In the genomic region with DNA sequence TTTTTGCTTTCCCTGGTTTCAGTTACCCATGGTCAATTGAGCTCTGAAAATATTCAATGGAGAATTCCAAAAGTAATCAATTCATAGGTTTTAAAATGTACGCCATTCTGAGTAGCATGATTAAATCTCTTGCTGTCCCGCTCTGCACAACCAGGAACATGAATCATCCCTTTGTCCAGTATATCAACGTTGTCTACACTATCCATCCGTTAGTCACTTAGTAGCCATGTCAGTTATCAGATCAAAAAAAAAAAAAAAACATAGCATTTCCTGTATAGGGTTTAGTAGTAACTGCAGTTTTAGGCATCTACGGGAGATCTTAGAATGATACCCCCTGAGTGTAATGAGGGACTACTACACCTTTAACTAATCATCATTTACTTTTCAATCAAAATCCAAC, we compare ENCODE assay signal across 1 cellular context.
TF ChIP-seq lines count a peak whose summit lies in the region.

No MANE protein-coding gene starts in this region.

TF ChIP-seq in SK-N-SH, 30 proteins besides CTCF, POLR2A, EP300 and RAD21 (continued from another document):
- TF ChIP-seq TCF12 (IDR thresholded peaks at IDR 0.05) (peak; percentile 58), GABPA (IDR thresholded peaks at IDR 0.05; ENCODE audit: low read depth) (no peak), RXRA (IDR thresholded peaks at IDR 0.05; ENCODE audit: borderline replicate concordance, low read depth) (no peak), POLR2AphosphoS5 (IDR thresholded peaks at IDR 0.05; ENCODE audit: low read depth, low read length) (no peak), MXI1 (IDR thresholded peaks at IDR 0.05; ENCODE audit: low read depth, low read length) (no peak), FOXJ3 (CRISPR knock-in tag; IDR thresholded peaks at IDR 0.05) (no peak)
- TF ChIP-seq, protein P1, sequence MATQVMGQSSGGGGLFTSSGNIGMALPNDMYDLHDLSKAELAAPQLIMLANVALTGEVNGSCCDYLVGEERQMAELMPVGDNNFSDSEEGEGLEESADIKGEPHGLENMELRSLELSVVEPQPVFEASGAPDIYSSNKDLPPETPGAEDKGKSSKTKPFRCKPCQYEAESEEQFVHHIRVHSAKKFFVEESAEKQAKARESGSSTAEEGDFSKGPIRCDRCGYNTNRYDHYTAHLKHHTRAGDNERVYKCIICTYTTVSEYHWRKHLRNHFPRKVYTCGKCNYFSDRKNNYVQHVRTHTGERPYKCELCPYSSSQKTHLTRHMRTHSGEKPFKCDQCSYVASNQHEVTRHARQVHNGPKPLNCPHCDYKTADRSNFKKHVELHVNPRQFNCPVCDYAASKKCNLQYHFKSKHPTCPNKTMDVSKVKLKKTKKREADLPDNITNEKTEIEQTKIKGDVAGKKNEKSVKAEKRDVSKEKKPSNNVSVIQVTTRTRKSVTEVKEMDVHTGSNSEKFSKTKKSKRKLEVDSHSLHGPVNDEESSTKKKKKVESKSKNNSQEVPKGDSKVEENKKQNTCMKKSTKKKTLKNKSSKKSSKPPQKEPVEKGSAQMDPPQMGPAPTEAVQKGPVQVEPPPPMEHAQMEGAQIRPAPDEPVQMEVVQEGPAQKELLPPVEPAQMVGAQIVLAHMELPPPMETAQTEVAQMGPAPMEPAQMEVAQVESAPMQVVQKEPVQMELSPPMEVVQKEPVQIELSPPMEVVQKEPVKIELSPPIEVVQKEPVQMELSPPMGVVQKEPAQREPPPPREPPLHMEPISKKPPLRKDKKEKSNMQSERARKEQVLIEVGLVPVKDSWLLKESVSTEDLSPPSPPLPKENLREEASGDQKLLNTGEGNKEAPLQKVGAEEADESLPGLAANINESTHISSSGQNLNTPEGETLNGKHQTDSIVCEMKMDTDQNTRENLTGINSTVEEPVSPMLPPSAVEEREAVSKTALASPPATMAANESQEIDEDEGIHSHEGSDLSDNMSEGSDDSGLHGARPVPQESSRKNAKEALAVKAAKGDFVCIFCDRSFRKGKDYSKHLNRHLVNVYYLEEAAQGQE (IDR thresholded peaks at IDR 0.05; ENCODE audit: low read depth, low read length) = no peak
- TF ChIP-seq, protein P2, sequence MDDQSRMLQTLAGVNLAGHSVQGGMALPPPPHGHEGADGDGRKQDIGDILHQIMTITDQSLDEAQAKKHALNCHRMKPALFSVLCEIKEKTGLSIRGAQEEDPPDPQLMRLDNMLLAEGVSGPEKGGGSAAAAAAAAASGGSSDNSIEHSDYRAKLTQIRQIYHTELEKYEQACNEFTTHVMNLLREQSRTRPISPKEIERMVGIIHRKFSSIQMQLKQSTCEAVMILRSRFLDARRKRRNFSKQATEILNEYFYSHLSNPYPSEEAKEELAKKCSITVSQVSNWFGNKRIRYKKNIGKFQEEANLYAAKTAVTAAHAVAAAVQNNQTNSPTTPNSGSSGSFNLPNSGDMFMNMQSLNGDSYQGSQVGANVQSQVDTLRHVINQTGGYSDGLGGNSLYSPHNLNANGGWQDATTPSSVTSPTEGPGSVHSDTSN (IDR thresholded peaks at IDR 0.05) = peak; percentile 77
- TF ChIP-seq, protein P3, sequence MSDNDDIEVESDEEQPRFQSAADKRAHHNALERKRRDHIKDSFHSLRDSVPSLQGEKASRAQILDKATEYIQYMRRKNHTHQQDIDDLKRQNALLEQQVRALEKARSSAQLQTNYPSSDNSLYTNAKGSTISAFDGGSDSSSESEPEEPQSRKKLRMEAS (IDR thresholded peaks at IDR 0.05; ENCODE audit: low read depth) = no peak
- TF ChIP-seq, protein P4, sequence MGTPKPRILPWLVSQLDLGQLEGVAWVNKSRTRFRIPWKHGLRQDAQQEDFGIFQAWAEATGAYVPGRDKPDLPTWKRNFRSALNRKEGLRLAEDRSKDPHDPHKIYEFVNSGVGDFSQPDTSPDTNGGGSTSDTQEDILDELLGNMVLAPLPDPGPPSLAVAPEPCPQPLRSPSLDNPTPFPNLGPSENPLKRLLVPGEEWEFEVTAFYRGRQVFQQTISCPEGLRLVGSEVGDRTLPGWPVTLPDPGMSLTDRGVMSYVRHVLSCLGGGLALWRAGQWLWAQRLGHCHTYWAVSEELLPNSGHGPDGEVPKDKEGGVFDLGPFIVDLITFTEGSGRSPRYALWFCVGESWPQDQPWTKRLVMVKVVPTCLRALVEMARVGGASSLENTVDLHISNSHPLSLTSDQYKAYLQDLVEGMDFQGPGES (IDR thresholded peaks at IDR 0.05; ENCODE audit: low read depth, low read length) = no peak
